In genomic region chrX:17700976-17701375, GRCh38 we compare ENCODE assay signal across 24 cellular contexts.
"Had no signal": no experiment of that assay in that cellular context is flagged by ENCODE, and none has a peak within 500 bp of the region (broad histone marks: within the 10 kb centered on the region; RNA-seq: fewer than 3 reads in every experiment).

No MANE protein-coding gene starts in this region.

- H3K9me3 Mint-ChIP-seq: immature natural killer cell; mesothelial cell of epicardium; naive B cell; natural killer cell treated with Interleukin-12 subunit alpha and Interleukin-12 subunit beta and Interleukin-15 and Interleukin-18, amount 100 ng/mL, for 72 hours; stimulated activated memory B cell treated with anti-CD40 and anti-IgM and Interleukin-4, amounts not matched to agents 10 μg/mL and 1 μg/mL and 100 μg/mL, for 72 hours; stimulated activated naive CD8-positive, alpha-beta T cell treated with anti-CD3 and anti-CD28 coated beads, Interleukin-15, amount 100 ng/mL, for 72 hours had no signal

- H3K27ac ChIP-seq: left ventricle myocardium inferior, ovary, right atrium auricular region, right lobe of liver, tibial nerve, upper lobe of left lung, vagina had no signal

- H3K4me3 ChIP-seq: left ventricle myocardium inferior, lung, ovary, right atrium auricular region, right lobe of liver, smooth muscle cell, tibial nerve, upper lobe of left lung, vagina had no signal

- H3K27me3 Mint-ChIP-seq: progenitor cell of endocrine pancreas; stimulated activated naive CD8-positive, alpha-beta T cell treated with anti-CD3 and anti-CD28 coated beads, Interleukin-15, amount 100 ng/mL, for 72 hours had no signal

- H3K4me3 Mint-ChIP-seq: immature natural killer cell; mesothelial cell of epicardium; naive B cell; natural killer cell treated with Interleukin-12 subunit alpha and Interleukin-12 subunit beta and Interleukin-15 and Interleukin-18, amount 100 ng/mL, for 72 hours; stimulated activated memory B cell treated with anti-CD40 and anti-IgM and Interleukin-4, amounts not matched to agents 10 μg/mL and 1 μg/mL and 100 μg/mL, for 72 hours; stimulated activated naive CD8-positive, alpha-beta T cell treated with anti-CD3 and anti-CD28 coated beads, Interleukin-15, amount 100 ng/mL, for 72 hours had no signal

- H3K27me3 ChIP-seq: ovary, right atrium auricular region, right lobe of liver, tibial nerve, upper lobe of left lung, vagina had no signal

- H3K4me1 Mint-ChIP-seq: immature natural killer cell; naive B cell; stimulated activated memory B cell treated with anti-CD40 and anti-IgM and Interleukin-4, amounts not matched to agents 10 μg/mL and 1 μg/mL and 100 μg/mL, for 72 hours; stimulated activated naive CD8-positive, alpha-beta T cell treated with anti-CD3 and anti-CD28 coated beads, Interleukin-15, amount 100 ng/mL, for 72 hours had no signal

- H3K4me2 ChIP-seq: smooth muscle cell had no signal

- H3K9me3 ChIP-seq: left ventricle myocardium inferior, ovary, right atrium auricular region, right lobe of liver, tibial nerve, upper lobe of left lung, vagina had no signal

- H3K36me3 Mint-ChIP-seq: immature natural killer cell; mesothelial cell of epicardium; naive B cell; natural killer cell treated with Interleukin-12 subunit alpha and Interleukin-12 subunit beta and Interleukin-15 and Interleukin-18, amount 100 ng/mL, for 72 hours; stimulated activated memory B cell treated with anti-CD40 and anti-IgM and Interleukin-4, amounts not matched to agents 10 μg/mL and 1 μg/mL and 100 μg/mL, for 72 hours had no signal

- ATAC-seq: natural killer cell treated with Interleukin-12 subunit alpha and Interleukin-12 subunit beta and Interleukin-15 and Interleukin-18, amount 100 ng/mL, for 72 hours; right lobe of liver; stimulated activated memory B cell treated with anti-CD40 and anti-IgM and Interleukin-4, amounts not matched to agents 10 μg/mL and 1 μg/mL and 100 μg/mL, for 72 hours; stimulated activated naive CD8-positive, alpha-beta T cell treated with anti-CD3 and anti-CD28 coated beads, Interleukin-15, amount 100 ng/mL, for 72 hours had no signal

- H3K4me1 ChIP-seq: left ventricle myocardium inferior, right atrium auricular region, right lobe of liver, tibial nerve, upper lobe of left lung, vagina had no signal

- H3K36me3 ChIP-seq: left ventricle myocardium inferior, ovary, right atrium auricular region, right lobe of liver, tibial nerve, upper lobe of left lung, vagina had no signal

- H3K27ac Mint-ChIP-seq: immature natural killer cell; mesothelial cell of epicardium; naive B cell; natural killer cell treated with Interleukin-12 subunit alpha and Interleukin-12 subunit beta and Interleukin-15 and Interleukin-18, amount 100 ng/mL, for 72 hours; stimulated activated memory B cell treated with anti-CD40 and anti-IgM and Interleukin-4, amounts not matched to agents 10 μg/mL and 1 μg/mL and 100 μg/mL, for 72 hours; stimulated activated naive CD8-positive, alpha-beta T cell treated with anti-CD3 and anti-CD28 coated beads, Interleukin-15, amount 100 ng/mL, for 72 hours had no signal

- DNase-seq: immature natural killer cell; kidney; left ventricle myocardium inferior; mesendoderm; naive B cell; ovary; right lobe of liver; stimulated activated CD4-positive, alpha-beta T cell treated with anti-CD3 and anti-CD28 coated beads, Interleukin-1b, Interleukin-23, amount 100 ng/mL, for 48 hours; stimulated activated CD4-positive, alpha-beta T cell treated with anti-CD3 and anti-CD28 coated beads, Interleukin-2, amount 100 ng/mL, for 48 hours; stimulated activated CD4-positive, alpha-beta T cell treated with anti-CD3 and anti-CD28 coated beads, Interleukin-4, amount 100 ng/mL, for 4 hours; stimulated activated CD8-positive, alpha-beta memory T cell treated with anti-CD3 and anti-CD28 coated beads, Interleukin-4, amount 100 ng/mL, for 48 hours; stimulated activated naive CD4-positive, alpha-beta T cell treated with Interleukin-2 at 50 U/mL for 16 hours; stimulated activated naive CD8-positive, alpha-beta T cell treated with anti-CD3 and anti-CD28 coated beads, Interleukin-15, amount 100 ng/mL, for 72 hours; substantia nigra; upper lobe of left lung had no signal
